In the genomic region with DNA sequence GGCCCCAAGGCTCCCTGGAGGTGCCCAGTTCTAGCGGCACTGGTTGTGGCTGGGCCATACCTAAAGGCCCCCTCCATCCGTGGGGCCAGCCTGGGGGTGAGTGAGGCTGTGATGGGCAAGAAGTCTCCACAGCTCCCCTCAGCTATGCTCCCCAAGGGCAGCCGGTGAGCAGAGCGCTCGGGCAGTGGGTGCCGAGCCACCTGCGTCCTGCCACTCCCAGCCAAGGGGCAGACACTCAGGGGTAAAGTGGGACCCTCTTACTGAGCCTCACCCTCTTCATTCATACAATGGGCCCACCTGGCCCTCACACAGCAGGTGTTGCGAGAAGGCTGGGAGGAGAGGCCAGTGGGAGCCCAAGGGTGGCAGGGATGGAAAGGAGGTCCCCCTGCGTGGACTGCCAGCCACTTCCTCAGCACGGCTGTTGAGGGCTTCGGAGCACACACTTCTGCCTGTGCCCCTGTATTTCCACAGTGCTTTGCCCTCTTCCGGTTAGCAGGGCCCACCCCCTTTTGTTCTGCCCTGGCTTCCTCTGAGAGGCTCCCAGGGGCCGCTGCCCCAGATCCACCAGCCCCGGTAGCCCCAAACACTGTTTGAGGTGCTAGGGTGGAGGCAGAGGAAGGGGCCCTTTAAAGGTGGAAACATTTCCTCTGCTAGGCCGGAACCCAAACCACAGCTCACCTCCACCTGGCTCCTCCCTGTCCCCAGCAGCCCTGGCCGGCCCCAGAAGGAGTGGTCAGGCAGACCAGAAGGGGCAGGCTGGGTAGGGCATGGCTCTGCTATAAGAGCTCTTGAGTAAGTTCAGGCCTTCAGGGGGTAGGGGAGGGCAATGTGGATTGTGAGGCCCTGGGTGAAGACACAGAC, we compare ENCODE assay signal across 9 cellular contexts. TPM values are rescaled to one million over a fixed set of nuclear protein-coding genes. Genes with fewer than 3 reads are reported as not detected.
DNase-seq lines count a peak whose midpoint lies in the region; ATAC-seq and TF ChIP-seq lines count a peak whose summit lies in the region.
"Had no signal": no experiment of that assay in that cellular context is flagged by ENCODE, and none has a peak within 500 bp of the region (broad histone marks: within the 10 kb centered on the region; RNA-seq: fewer than 3 reads in every experiment).

No MANE protein-coding gene starts in this region.

- DNase-seq in GM23338 (ENCODE audit: low spot score), result no peak
- DNase-seq in activated CD4-positive, alpha-beta T cell treated with anti-CD3 and anti-CD28 coated beads for 36 hours, result peak; percentile 71
- DNase-seq in effector memory CD8-positive, alpha-beta T cell, result peak; percentile 57 to 64 (median 63)
- peak; percentile 49 for DNase-seq in stimulated activated CD8-positive, alpha-beta memory T cell treated with anti-CD3 and anti-CD28 coated beads, Interleukin-12 subunit alpha, Interleukin-12 subunit beta, amount 100 ng/mL, for 4 hours (ENCODE audit: low read depth)
- DNase-seq in KBM-7, result no peak
- no peak for DNase-seq in cerebellum (ENCODE audit: low spot score)

- no peak overlapping the region for H3K27ac ChIP-seq in GM23338 (ENCODE audit: low read depth)

- H3K27ac Mint-ChIP-seq in GM23338, result no peak overlapping the region
- peak overlapping the region; percentile 97 for H3K27ac Mint-ChIP-seq in activated CD4-positive, alpha-beta T cell treated with anti-CD3 and anti-CD28 coated beads for 36 hours
- peak overlapping the region; percentile 93 to 94 for H3K27ac Mint-ChIP-seq in effector memory CD8-positive, alpha-beta T cell

- POLR2A ChIA-PET in activated CD4-positive, alpha-beta T cell treated with anti-CD3 and anti-CD28 coated beads for 36 hours (lab: Charles Lee), result interaction anchor here (1.5 kb wide), 1 partner anchor 10 kb away, joined by 3 read pairs; no protein-coding TSS in a partner anchor

- no peaks in the 10 kb centered on the region for H3K9me2 ChIP-seq in GM23338 (ENCODE audit: insufficient read depth)

- H3K27me3 Mint-ChIP-seq in GM23338 (ENCODE audit: insufficient read depth, low read depth, poor library complexity), result peaks cover 9% of the 10 kb centered on the region
- no peaks in the 10 kb centered on the region for H3K27me3 Mint-ChIP-seq in activated CD4-positive, alpha-beta T cell treated with anti-CD3 and anti-CD28 coated beads for 36 hours
- H3K27me3 Mint-ChIP-seq in effector memory CD8-positive, alpha-beta T cell, result no peaks in the 10 kb centered on the region

- H3K4me3 Mint-ChIP-seq in GM23338, result no peak overlapping the region
- peak overlapping the region; percentile 22 for H3K4me3 Mint-ChIP-seq in activated CD4-positive, alpha-beta T cell treated with anti-CD3 and anti-CD28 coated beads for 36 hours
- peak overlapping the region; percentile 70 to 75 for H3K4me3 Mint-ChIP-seq in effector memory CD8-positive, alpha-beta T cell

- peak; percentile 56 for ATAC-seq in GM23338
- ATAC-seq in activated CD4-positive, alpha-beta T cell treated with anti-CD3 and anti-CD28 coated beads for 36 hours, result peak; percentile 64
- ATAC-seq in effector memory CD8-positive, alpha-beta T cell (replicated peaks), result peak; percentile 91
- ATAC-seq in GM18907 (IDR thresholded peaks at IDR 0.05; ENCODE audit: unreplicated experiment), result no peak
- ATAC-seq in GM21526 (IDR thresholded peaks at IDR 0.05; ENCODE audit: low FRiP score, unreplicated experiment), result no peak

- CTCF ChIA-PET in activated CD4-positive, alpha-beta T cell treated with anti-CD3 and anti-CD28 coated beads for 36 hours (lab: Charles Lee), result interaction anchor here (0.6 to 1.5 kb wide), 7 partner anchors 12 to 22 kb away, joined by 3 to 5 read pairs (median 3); no protein-coding TSS in a partner anchor

- H4K20me1 ChIP-seq in GM23338 (replicated peaks; ENCODE audit: insufficient read depth), result no peaks in the 10 kb centered on the region

- no peaks in the 10 kb centered on the region for H3K9me3 Mint-ChIP-seq in GM23338
- H3K9me3 Mint-ChIP-seq in activated CD4-positive, alpha-beta T cell treated with anti-CD3 and anti-CD28 coated beads for 36 hours (ENCODE audit: low read depth), result peaks cover 9% of the 10 kb centered on the region
- no peaks in the 10 kb centered on the region for H3K9me3 Mint-ChIP-seq in effector memory CD8-positive, alpha-beta T cell

- in situ Hi-C loops in KBM-7 (cut with MboI; ENCODE audit: low pct_unique_long_range_greater_than_20kb, low sequenced_read_pairs), result no loop called here

- H3K4me1 ChIP-seq in GM23338 (ENCODE audit: insufficient read depth), result no peaks in the 10 kb centered on the region

- no peak overlapping the region for H3K4me3 ChIP-seq in GM23338

- peaks cover 9% of the 10 kb centered on the region; the same call in 2 of the 3 replicates for H3K4me1 Mint-ChIP-seq in GM23338
- H3K4me1 Mint-ChIP-seq in activated CD4-positive, alpha-beta T cell treated with anti-CD3 and anti-CD28 coated beads for 36 hours, result peaks cover 95% of the 10 kb centered on the region
- peaks cover 78 to 90% of the 10 kb centered on the region in 2 donors for H3K4me1 Mint-ChIP-seq in effector memory CD8-positive, alpha-beta T cell (ENCODE audit: low read depth in 2 of 2)

- H3F3A ChIP-seq in GM23338 (replicated peaks; ENCODE audit: low read depth), result no peaks in the 10 kb centered on the region

- no peaks in the 10 kb centered on the region for H3K27me3 ChIP-seq in GM23338 (ENCODE audit: insufficient read depth)

- no peak overlapping the region for H2AFZ ChIP-seq in GM23338

- TF ChIP-seq CTCF in GM23338 (conservative IDR thresholded peaks at IDR 0.05; ENCODE audit: low read depth in 2 of 2), result no peak

- no peaks in the 10 kb centered on the region for H3K36me3 Mint-ChIP-seq in GM23338 (ENCODE audit: low read depth)
- H3K36me3 Mint-ChIP-seq in activated CD4-positive, alpha-beta T cell treated with anti-CD3 and anti-CD28 coated beads for 36 hours (ENCODE audit: low read depth), result peaks cover 14% of the 10 kb centered on the region
- peaks cover 12% of the 10 kb centered on the region for H3K36me3 Mint-ChIP-seq in effector memory CD8-positive, alpha-beta T cell (ENCODE audit: insufficient read depth)

- intact Hi-C loops in activated CD4-positive, alpha-beta T cell treated with anti-CD3 and anti-CD28 coated beads for 36 hours (cut with DNase I, micrococcal nuclease), result loop anchor here (1.0 to 10.0 kb wide), 3 partner anchors 9 to 911 kb away; no protein-coding TSS in a partner anchor

- no peak overlapping the region for H3K4me2 ChIP-seq in GM23338

- no peaks in the 10 kb centered on the region for H3K36me3 ChIP-seq in GM23338 (ENCODE audit: insufficient read depth)

- no peaks in the 10 kb centered on the region for H3K79me2 ChIP-seq in GM23338 (replicated peaks; ENCODE audit: insufficient read depth)

TF ChIP-seq in GM23338, 12 proteins besides CTCF, POLR2A, EP300 and RAD21 (continues in another document):
- TF ChIP-seq STAT1 (IDR thresholded peaks at IDR 0.05; ENCODE audit: unreplicated experiment), result no peak
- no peak for TF ChIP-seq JUNB (IDR thresholded peaks at IDR 0.05; ENCODE audit: unreplicated experiment)
- TF ChIP-seq POLR2AphosphoS5 (IDR thresholded peaks at IDR 0.05; ENCODE audit: low read depth), result no peak
- no peak for TF ChIP-seq ZNF331 (CRISPR knock-in tag; IDR thresholded peaks at IDR 0.05; ENCODE audit: low read depth)
- no peak for TF ChIP-seq EZH2 (IDR thresholded peaks at IDR 0.05; ENCODE audit: low read depth, unreplicated experiment)
- TF ChIP-seq, protein P1, sequence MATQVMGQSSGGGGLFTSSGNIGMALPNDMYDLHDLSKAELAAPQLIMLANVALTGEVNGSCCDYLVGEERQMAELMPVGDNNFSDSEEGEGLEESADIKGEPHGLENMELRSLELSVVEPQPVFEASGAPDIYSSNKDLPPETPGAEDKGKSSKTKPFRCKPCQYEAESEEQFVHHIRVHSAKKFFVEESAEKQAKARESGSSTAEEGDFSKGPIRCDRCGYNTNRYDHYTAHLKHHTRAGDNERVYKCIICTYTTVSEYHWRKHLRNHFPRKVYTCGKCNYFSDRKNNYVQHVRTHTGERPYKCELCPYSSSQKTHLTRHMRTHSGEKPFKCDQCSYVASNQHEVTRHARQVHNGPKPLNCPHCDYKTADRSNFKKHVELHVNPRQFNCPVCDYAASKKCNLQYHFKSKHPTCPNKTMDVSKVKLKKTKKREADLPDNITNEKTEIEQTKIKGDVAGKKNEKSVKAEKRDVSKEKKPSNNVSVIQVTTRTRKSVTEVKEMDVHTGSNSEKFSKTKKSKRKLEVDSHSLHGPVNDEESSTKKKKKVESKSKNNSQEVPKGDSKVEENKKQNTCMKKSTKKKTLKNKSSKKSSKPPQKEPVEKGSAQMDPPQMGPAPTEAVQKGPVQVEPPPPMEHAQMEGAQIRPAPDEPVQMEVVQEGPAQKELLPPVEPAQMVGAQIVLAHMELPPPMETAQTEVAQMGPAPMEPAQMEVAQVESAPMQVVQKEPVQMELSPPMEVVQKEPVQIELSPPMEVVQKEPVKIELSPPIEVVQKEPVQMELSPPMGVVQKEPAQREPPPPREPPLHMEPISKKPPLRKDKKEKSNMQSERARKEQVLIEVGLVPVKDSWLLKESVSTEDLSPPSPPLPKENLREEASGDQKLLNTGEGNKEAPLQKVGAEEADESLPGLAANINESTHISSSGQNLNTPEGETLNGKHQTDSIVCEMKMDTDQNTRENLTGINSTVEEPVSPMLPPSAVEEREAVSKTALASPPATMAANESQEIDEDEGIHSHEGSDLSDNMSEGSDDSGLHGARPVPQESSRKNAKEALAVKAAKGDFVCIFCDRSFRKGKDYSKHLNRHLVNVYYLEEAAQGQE (IDR thresholded peaks at IDR 0.05; ENCODE audit: unreplicated experiment), result no peak
- TF ChIP-seq CREB1 (CRISPR knock-in tag; IDR thresholded peaks at IDR 0.05; ENCODE audit: low read depth), result no peak
- no peak for TF ChIP-seq ZNF114 (CRISPR knock-in tag; IDR thresholded peaks at IDR 0.05)
- no peak for TF ChIP-seq ETS1 (IDR thresholded peaks at IDR 0.05)
- TF ChIP-seq NANOG (IDR thresholded peaks at IDR 0.05; ENCODE audit: borderline replicate concordance), result no peak

RNA-seq across cellular contexts. Expression of gene C10orf105, which starts 16.4 kb away (rescaled TPM):
- 0.17 and 0.19 TPM in 2 replicates for total RNA-seq in GM23338 (2014; rRNA removed; shearing (Covaris generic))
- 0.15 and 0.19 TPM in 2 replicates for polyA plus RNA-seq in GM23338 (2016; fragmentation: Nextera tagmentation; extraction: Ambion mirVana)
- total RNA-seq in activated CD4-positive, alpha-beta T cell treated with anti-CD3 and anti-CD28 coated beads for 36 hours, result under 1 TPM; 0.34 to 0.40 TPM
- total RNA-seq in cerebellum, result 1.00 TPM
- total RNA-seq: kidney epithelial cell had no signal

RNA-seq across cellular contexts. Expression of gene VSIR, which starts 37.4 kb away (rescaled TPM):
- total RNA-seq in GM23338 (2014; rRNA removed; shearing (Covaris generic)), result 0.04 and 0.10 TPM in 2 replicates
- polyA plus RNA-seq in GM23338 (2016; fragmentation: Nextera tagmentation; extraction: Ambion mirVana), result 0.74 TPM in 1 of 2 replicates, not detected in the other
- 100 to 1,000 TPM in 1 of 2 experiments, 10 to 100 TPM in 1; 78.2 to 104 TPM for total RNA-seq in activated CD4-positive, alpha-beta T cell treated with anti-CD3 and anti-CD28 coated beads for 36 hours
- total RNA-seq in cerebellum, result 4.7 TPM

Comparison
In these comparisons a context has a peak if more than half of its experiments do, and no peak if none do; other contexts are left out.
1. ATAC-seq: peak in GM23338 (single experiment), activated CD4-positive, alpha-beta T cell treated with anti-CD3 and anti-CD28 coated beads for 36 hours (single experiment) and effector memory CD8-positive, alpha-beta T cell (single experiment); none in GM18907 (single experiment) and GM21526 (single experiment).
2. DNase-seq: peak in activated CD4-positive, alpha-beta T cell treated with anti-CD3 and anti-CD28 coated beads for 36 hours (single experiment), effector memory CD8-positive, alpha-beta T cell (3 of 3) and stimulated activated CD8-positive, alpha-beta memory T cell treated with anti-CD3 and anti-CD28 coated beads, Interleukin-12 subunit alpha, Interleukin-12 subunit beta, amount 100 ng/mL, for 4 hours (single experiment); none in GM23338 (single experiment), KBM-7 (single experiment) and cerebellum (single experiment).
3. RNA of gene VSIR, which starts 37.4 kb away (total RNA-seq): 78.2 to 104 TPM in activated CD4-positive, alpha-beta T cell treated with anti-CD3 and anti-CD28 coated beads for 36 hours; 4.7 TPM in cerebellum (single experiment) and 0.04 to 0.10 TPM in GM23338; every median in the first group is over 10 times any median in the second.